In genomic region chr16:23148166-23148512, GRCh38 we compare ENCODE assay signal across 1 cellular context.
A peak's percentile ranks its signal among the peaks of the same experiment; 100 is the strongest.
TF ChIP-seq lines count a peak whose summit lies in the region.

No MANE protein-coding gene starts in this region.

TF ChIP-seq in K562, 482 proteins besides CTCF, POLR2A, EP300 and RAD21 (continued from another document and continues in another):
- TF ChIP-seq, protein P1, sequence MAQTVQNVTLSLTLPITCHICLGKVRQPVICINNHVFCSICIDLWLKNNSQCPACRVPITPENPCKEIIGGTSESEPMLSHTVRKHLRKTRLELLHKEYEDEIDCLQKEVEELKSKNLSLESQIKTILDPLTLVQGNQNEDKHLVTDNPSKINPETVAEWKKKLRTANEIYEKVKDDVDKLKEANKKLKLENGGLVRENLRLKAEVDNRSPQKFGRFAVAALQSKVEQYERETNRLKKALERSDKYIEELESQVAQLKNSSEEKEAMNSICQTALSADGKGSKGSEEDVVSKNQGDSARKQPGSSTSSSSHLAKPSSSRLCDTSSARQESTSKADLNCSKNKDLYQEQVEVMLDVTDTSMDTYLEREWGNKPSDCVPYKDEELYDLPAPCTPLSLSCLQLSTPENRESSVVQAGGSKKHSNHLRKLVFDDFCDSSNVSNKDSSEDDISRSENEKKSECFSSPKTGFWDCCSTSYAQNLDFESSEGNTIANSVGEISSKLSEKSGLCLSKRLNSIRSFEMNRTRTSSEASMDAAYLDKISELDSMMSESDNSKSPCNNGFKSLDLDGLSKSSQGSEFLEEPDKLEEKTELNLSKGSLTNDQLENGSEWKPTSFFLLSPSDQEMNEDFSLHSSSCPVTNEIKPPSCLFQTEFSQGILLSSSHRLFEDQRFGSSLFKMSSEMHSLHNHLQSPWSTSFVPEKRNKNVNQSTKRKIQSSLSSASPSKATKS (CRISPR knock-in tag; IDR thresholded peaks at IDR 0.05): no peak
- TF ChIP-seq TAF9B (IDR thresholded peaks at IDR 0.05; ENCODE audit: partially characterized antibody) (no peak), HMG20B (CRISPR knock-in tag; IDR thresholded peaks at IDR 0.05) (no peak), KLF16 (IDR thresholded peaks at IDR 0.05) (no peak), ZNF24 (IDR thresholded peaks at IDR 0.05) (peak; percentile 97), BCOR (IDR thresholded peaks at IDR 0.05) (peak; percentile 85), AFF4 (CRISPR knock-in tag; IDR thresholded peaks at IDR 0.05) (no peak), SPI1 (IDR thresholded peaks at IDR 0.05; ENCODE audit: borderline replicate concordance, low read depth, low read length) (no peak), ETV5 (CRISPR knock-in tag; IDR thresholded peaks at IDR 0.05; ENCODE audit: low read depth) (no peak), ZFP36 (IDR thresholded peaks at IDR 0.05; ENCODE audit: low read depth, low read length, partially characterized antibody) (peak; percentile 34), ZNF347 (CRISPR knock-in tag; IDR thresholded peaks at IDR 0.05; ENCODE audit: low read depth) (no peak), MTA1 (IDR thresholded peaks at IDR 0.05; ENCODE audit: borderline replicate concordance) (no peak), KDM1A (IDR thresholded peaks at IDR 0.05) (peak; percentile 28 to 42; a peak in 2 of 4 replicates), C11orf30 (IDR thresholded peaks at IDR 0.05; ENCODE audit: low read depth) (no peak), ZFP91 (CRISPR knock-in tag; IDR thresholded peaks at IDR 0.05) (no peak), HNRNPK (IDR thresholded peaks at IDR 0.05; ENCODE audit: low read depth, low read length, poor library complexity, severe bottlenecking) (no peak), MAFF (IDR thresholded peaks at IDR 0.05; ENCODE audit: low read length) (no peak), NR2C2 (CRISPR knock-in tag; IDR thresholded peaks at IDR 0.05) (no peak), NR2C2 (tag; IDR thresholded peaks at IDR 0.05) (no peak), HEY1 (CRISPR knock-in tag; IDR thresholded peaks at IDR 0.05; ENCODE audit: borderline replicate concordance) (no peak), BRF2 (IDR thresholded peaks at IDR 0.05; ENCODE audit: borderline replicate concordance, insufficient read depth, insufficient read length) (no peak), MEF2D (tag; conservative IDR thresholded peaks at IDR 0.05; ENCODE audit: low read depth) (no peak), KLF6 (CRISPR knock-in tag; IDR thresholded peaks at IDR 0.05; ENCODE audit: borderline replicate concordance) (no peak), RCOR1 (IDR thresholded peaks at IDR 0.05; ENCODE audit: borderline replicate concordance in 1 of 2, low read depth in 2 of 2, low read length in 2 of 2) (peak in 1 of 2 experiments; percentile 26; a peak in 1 of 4 replicates), ZNF436 (CRISPR knock-in tag; IDR thresholded peaks at IDR 0.05) (no peak), MGA (IDR thresholded peaks at IDR 0.05) (no peak), SMC3 (conservative IDR thresholded peaks at IDR 0.05; ENCODE audit: insufficient read depth, low read depth, low read length) (no peak), FOXK1 (CRISPR knock-in tag; IDR thresholded peaks at IDR 0.05; ENCODE audit: borderline replicate concordance) (no peak), ZNF586 (CRISPR knock-in tag; conservative IDR thresholded peaks at IDR 0.05) (no peak), NR2C1 (IDR thresholded peaks at IDR 0.05) (no peak), NR2C1 (tag; IDR thresholded peaks at IDR 0.05) (no peak), HDAC2 (IDR thresholded peaks at IDR 0.05) (peak; percentile 60; the same call in 1 of the 2 replicates), BMI1 (IDR thresholded peaks at IDR 0.05; ENCODE audit: low read length) (no peak), E2F3 (CRISPR knock-in tag; IDR thresholded peaks at IDR 0.05) (no peak)
- TF ChIP-seq, protein P2, sequence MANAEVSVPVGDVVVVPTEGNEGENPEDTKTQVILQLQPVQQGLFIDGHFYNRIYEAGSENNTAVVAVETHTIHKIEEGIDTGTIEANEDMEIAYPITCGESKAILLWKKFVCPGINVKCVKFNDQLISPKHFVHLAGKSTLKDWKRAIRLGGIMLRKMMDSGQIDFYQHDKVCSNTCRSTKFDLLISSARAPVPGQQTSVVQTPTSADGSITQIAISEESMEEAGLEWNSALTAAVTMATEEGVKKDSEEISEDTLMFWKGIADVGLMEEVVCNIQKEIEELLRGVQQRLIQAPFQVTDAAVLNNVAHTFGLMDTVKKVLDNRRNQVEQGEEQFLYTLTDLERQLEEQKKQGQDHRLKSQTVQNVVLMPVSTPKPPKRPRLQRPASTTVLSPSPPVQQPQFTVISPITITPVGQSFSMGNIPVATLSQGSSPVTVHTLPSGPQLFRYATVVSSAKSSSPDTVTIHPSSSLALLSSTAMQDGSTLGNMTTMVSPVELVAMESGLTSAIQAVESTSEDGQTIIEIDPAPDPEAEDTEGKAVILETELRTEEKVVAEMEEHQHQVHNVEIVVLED (CRISPR knock-in tag; IDR thresholded peaks at IDR 0.05): no peak
- TF ChIP-seq, protein P3, sequence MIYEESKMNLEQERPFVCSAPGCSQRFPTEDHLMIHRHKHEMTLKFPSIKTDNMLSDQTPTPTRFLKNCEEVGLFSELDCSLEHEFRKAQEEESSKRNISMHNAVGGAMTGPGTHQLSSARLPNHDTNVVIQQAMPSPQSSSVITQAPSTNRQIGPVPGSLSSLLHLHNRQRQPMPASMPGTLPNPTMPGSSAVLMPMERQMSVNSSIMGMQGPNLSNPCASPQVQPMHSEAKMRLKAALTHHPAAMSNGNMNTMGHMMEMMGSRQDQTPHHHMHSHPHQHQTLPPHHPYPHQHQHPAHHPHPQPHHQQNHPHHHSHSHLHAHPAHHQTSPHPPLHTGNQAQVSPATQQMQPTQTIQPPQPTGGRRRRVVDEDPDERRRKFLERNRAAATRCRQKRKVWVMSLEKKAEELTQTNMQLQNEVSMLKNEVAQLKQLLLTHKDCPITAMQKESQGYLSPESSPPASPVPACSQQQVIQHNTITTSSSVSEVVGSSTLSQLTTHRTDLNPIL (CRISPR knock-in tag; IDR thresholded peaks at IDR 0.05): no peak
